In the genomic region with DNA sequence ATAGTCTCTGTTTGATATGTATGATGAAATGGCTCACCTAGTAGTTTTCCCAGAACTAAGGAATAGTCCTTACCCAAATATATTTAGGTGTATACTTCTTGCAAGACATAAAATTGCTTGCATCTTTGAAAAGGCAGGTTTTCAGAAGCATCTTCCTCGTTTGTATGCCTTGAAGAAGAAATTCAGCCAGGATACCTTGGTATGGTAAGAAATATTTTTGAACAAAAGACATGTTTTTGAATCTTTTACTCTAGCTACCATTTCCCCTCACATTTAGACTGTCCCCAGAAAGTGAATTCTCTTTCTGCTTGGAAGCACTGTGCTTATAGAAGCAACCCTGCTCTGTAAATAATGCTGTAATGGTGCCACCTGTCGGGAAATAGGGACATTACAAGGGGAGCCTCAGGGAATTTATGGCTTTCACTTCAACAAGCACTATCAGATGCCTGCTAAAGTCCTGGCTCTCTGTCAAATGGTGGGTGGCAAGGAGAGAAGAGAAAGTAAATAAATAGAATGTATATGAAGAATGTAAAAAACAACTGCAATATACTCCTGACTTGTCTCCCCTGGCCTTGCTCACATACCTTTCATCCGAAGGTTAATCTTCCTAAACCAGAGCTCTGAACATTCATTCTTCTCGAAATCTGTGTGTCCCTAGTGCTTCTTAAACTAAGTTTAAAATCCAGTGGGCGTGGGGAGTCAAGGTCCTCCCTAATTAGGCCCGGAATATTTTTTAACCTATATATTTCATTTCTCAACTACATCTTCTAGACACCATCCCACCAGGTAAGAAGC, we compare ENCODE assay signal across 8 cellular contexts. TPM values are rescaled to one million over a fixed set of nuclear protein-coding genes. Genes with fewer than 3 reads are reported as not detected.
A peak's percentile ranks its signal among the peaks of the same experiment; 100 is the strongest.
DNase-seq lines count a peak whose midpoint lies in the region; ATAC-seq and TF ChIP-seq lines count a peak whose summit lies in the region.

No MANE protein-coding gene starts in this region.

- no peak overlapping the region for H3K27ac Mint-ChIP-seq in activated CD8-positive, alpha-beta T cell treated with anti-CD3 and anti-CD28 coated beads for 36 hours
- no peak overlapping the region for H3K27ac Mint-ChIP-seq in endodermal cell
- H3K27ac Mint-ChIP-seq in stimulated activated naive B cell treated with anti-CD40 and anti-IgM and Interleukin-4, amounts not matched to agents 10 μg/mL and 1 μg/mL and 100 μg/mL, for 72 hours: no peak overlapping the region

- H3K9me3 Mint-ChIP-seq in activated CD8-positive, alpha-beta T cell treated with anti-CD3 and anti-CD28 coated beads for 36 hours: no peaks in the 10 kb centered on the region
- no peaks in the 10 kb centered on the region for H3K9me3 Mint-ChIP-seq in endodermal cell
- H3K9me3 Mint-ChIP-seq in stimulated activated naive B cell treated with anti-CD40 and anti-IgM and Interleukin-4, amounts not matched to agents 10 μg/mL and 1 μg/mL and 100 μg/mL, for 72 hours: no peaks in the 10 kb centered on the region

- intact Hi-C loops in activated CD8-positive, alpha-beta T cell treated with anti-CD3 and anti-CD28 coated beads for 36 hours (cut with micrococcal nuclease): loop anchor here (10.0 kb wide), 1 partner anchor 425 kb away; no protein-coding TSS in a partner anchor
- intact Hi-C loops in mucosa of descending colon (cut with DNase I, micrococcal nuclease): no loop called here

- no peak overlapping the region for H3K4me3 Mint-ChIP-seq in activated CD8-positive, alpha-beta T cell treated with anti-CD3 and anti-CD28 coated beads for 36 hours
- no peak overlapping the region for H3K4me3 Mint-ChIP-seq in endodermal cell
- H3K4me3 Mint-ChIP-seq in stimulated activated naive B cell treated with anti-CD40 and anti-IgM and Interleukin-4, amounts not matched to agents 10 μg/mL and 1 μg/mL and 100 μg/mL, for 72 hours: no peak overlapping the region

- no peaks in the 10 kb centered on the region for H3K36me3 Mint-ChIP-seq in activated CD8-positive, alpha-beta T cell treated with anti-CD3 and anti-CD28 coated beads for 36 hours (ENCODE audit: low read depth)
- H3K36me3 Mint-ChIP-seq in endodermal cell (ENCODE audit: low read depth): no peaks in the 10 kb centered on the region
- peaks cover 0 to 3% of the 10 kb centered on the region in 2 donors for H3K36me3 Mint-ChIP-seq in stimulated activated naive B cell treated with anti-CD40 and anti-IgM and Interleukin-4, amounts not matched to agents 10 μg/mL and 1 μg/mL and 100 μg/mL, for 72 hours

- H3K36me3 ChIP-seq in GM06990 (ENCODE audit: control insufficient read depth, insufficient read depth, low read length) (no peaks in the 10 kb centered on the region), endodermal cell (ENCODE audit: control insufficient read depth, insufficient read depth, low read length) (no peaks in the 10 kb centered on the region), mucosa of descending colon (ENCODE audit: low read depth) (no peaks in the 10 kb centered on the region)

- TF ChIP-seq CTCF in GM06990 (IDR thresholded peaks at IDR 0.05; ENCODE audit: insufficient read depth, low read length, poor library complexity, severe bottlenecking) (peak; percentile 81), endodermal cell (conservative IDR thresholded peaks at IDR 0.05) (peak; percentile 85), mucosa of descending colon (IDR thresholded peaks at IDR 0.05) (peak; percentile 77)
- peak; percentile 91 for TF ChIP-seq CTCF in activated CD8-positive, alpha-beta T cell treated with anti-CD3 and anti-CD28 coated beads for 36 hours (IDR thresholded peaks at IDR 0.05)

- peak; percentile 51 for ATAC-seq in HG03280 (IDR thresholded peaks at IDR 0.05; ENCODE audit: unreplicated experiment)
- peak; percentile 89 for ATAC-seq in activated CD8-positive, alpha-beta T cell treated with anti-CD3 and anti-CD28 coated beads for 36 hours
- ATAC-seq in mucosa of descending colon: peak; percentile 89
- ATAC-seq in stimulated activated naive B cell treated with anti-CD40 and anti-IgM and Interleukin-4, amounts not matched to agents 10 μg/mL and 1 μg/mL and 100 μg/mL, for 72 hours (replicated peaks): peak; percentile 62 to 76
- ATAC-seq in HG03196 (IDR thresholded peaks at IDR 0.05; ENCODE audit: unreplicated experiment): no peak

- DNase-seq in GM06990 (ENCODE audit: extremely low read depth, insufficient read length): no peak
- peak; percentile 66 for DNase-seq in NCI-H748 (lab: John Stamatoyannopoulos, UW; ENCODE audit: unreplicated experiment)
- DNase-seq in activated CD8-positive, alpha-beta T cell treated with anti-CD3 and anti-CD28 coated beads for 36 hours: peak; percentile 86
- DNase-seq in endodermal cell: peak; percentile 95
- DNase-seq in mucosa of descending colon: peak in 1 of 3 donors; percentile 90
- peak; percentile 45 for DNase-seq in stimulated activated naive B cell treated with anti-CD40 and anti-IgM and Interleukin-4, amounts not matched to agents 10 μg/mL and 1 μg/mL and 100 μg/mL, for 72 hours

- CTCF ChIA-PET in activated CD8-positive, alpha-beta T cell treated with anti-CD3 and anti-CD28 coated beads for 36 hours (lab: Charles Lee): interaction anchor here (0.6 to 3.0 kb wide), 33 partner anchors 10 to 502 kb away, joined by 3 to 45 read pairs (median 4); a partner anchor contains a TSS

- WGBS in endodermal cell (ENCODE audit: insufficient coverage in 1 of 2, insufficient read length in 1 of 2), 2 experiments: 44 to 64% methylated on average over 4 to 6 of the region's 6 CpGs

- peaks cover 6% of the 10 kb centered on the region for H3K4me1 Mint-ChIP-seq in activated CD8-positive, alpha-beta T cell treated with anti-CD3 and anti-CD28 coated beads for 36 hours (ENCODE audit: low read depth)
- H3K4me1 Mint-ChIP-seq in endodermal cell: no peaks in the 10 kb centered on the region
- peaks cover 21 to 26% of the 10 kb centered on the region in 2 donors for H3K4me1 Mint-ChIP-seq in stimulated activated naive B cell treated with anti-CD40 and anti-IgM and Interleukin-4, amounts not matched to agents 10 μg/mL and 1 μg/mL and 100 μg/mL, for 72 hours

- H3K9me3 ChIP-seq in endodermal cell (ENCODE audit: control insufficient read depth, low read length) (no peaks in the 10 kb centered on the region), mucosa of descending colon (no peaks in the 10 kb centered on the region)

- H3K4me3 ChIP-seq in GM06990 (replicated peaks; ENCODE audit: low read depth, low read length): no peak overlapping the region
- H3K4me3 ChIP-seq in endodermal cell (ENCODE audit: low read length): no peak overlapping the region
- no peak overlapping the region for H3K4me3 ChIP-seq in mucosa of descending colon

- POLR2A ChIA-PET in activated CD8-positive, alpha-beta T cell treated with anti-CD3 and anti-CD28 coated beads for 36 hours (lab: Charles Lee): interaction anchor here (1.0 to 1.2 kb wide), 2 partner anchors 10 kb away, joined by 3 read pairs; no protein-coding TSS in a partner anchor

- no peak overlapping the region for H3K27ac ChIP-seq in endodermal cell (ENCODE audit: low read depth, low read length)

- no peaks in the 10 kb centered on the region for H3K4me1 ChIP-seq in endodermal cell (ENCODE audit: control insufficient read depth, insufficient read depth, low read length)
- H3K4me1 ChIP-seq in mucosa of descending colon (ENCODE audit: low read depth): no peaks in the 10 kb centered on the region

- no peak overlapping the region for H3K9ac ChIP-seq in endodermal cell (ENCODE audit: extremely low read depth, low read length, poor library complexity, severe bottlenecking)

- peaks cover 23% of the 10 kb centered on the region for H3K27me3 Mint-ChIP-seq in activated CD8-positive, alpha-beta T cell treated with anti-CD3 and anti-CD28 coated beads for 36 hours
- H3K27me3 Mint-ChIP-seq in endodermal cell (ENCODE audit: insufficient read depth): peaks cover 98% of the 10 kb centered on the region
- peaks cover 29 to 41% of the 10 kb centered on the region in 2 donors for H3K27me3 Mint-ChIP-seq in stimulated activated naive B cell treated with anti-CD40 and anti-IgM and Interleukin-4, amounts not matched to agents 10 μg/mL and 1 μg/mL and 100 μg/mL, for 72 hours

- H3K27me3 ChIP-seq in GM06990 (replicated peaks; ENCODE audit: control insufficient read depth, insufficient read depth, low read length): no peaks in the 10 kb centered on the region; the same call in 1 of the 2 replicates
- H3K27me3 ChIP-seq in endodermal cell (ENCODE audit: control insufficient read depth, insufficient read depth, low read length, poor library complexity, severe bottlenecking): peaks cover 97% of the 10 kb centered on the region

RNA-seq across cellular contexts. Expression of a gene that starts 6.1 kb away (rescaled TPM):
- total RNA-seq in activated CD8-positive, alpha-beta T cell treated with anti-CD3 and anti-CD28 coated beads for 36 hours: under 1 TPM; 0.25 to 0.34 TPM
- not detected for total RNA-seq in endodermal cell
- polyA plus RNA-seq in endodermal cell (2013, experiment 1 of 2): 9.2 TPM
- 9.0 TPM for polyA plus RNA-seq in endodermal cell (2013, experiment 2 of 2)
- total RNA-seq in mucosa of descending colon: 1 to 10 TPM in 1 of 3 donors, under 1 TPM in 2; 0.20 to 2.4 (median 0.41) TPM

RNA-seq across cellular contexts. Expression of a gene that starts 13.6 kb away (rescaled TPM):
- not detected for total RNA-seq in activated CD8-positive, alpha-beta T cell treated with anti-CD3 and anti-CD28 coated beads for 36 hours
- not detected for total RNA-seq in endodermal cell
- polyA plus RNA-seq in endodermal cell (2013, experiment 1 of 2): not detected
- not detected for polyA plus RNA-seq in endodermal cell (2013, experiment 2 of 2)
- total RNA-seq in mucosa of descending colon: not detected

RNA-seq across cellular contexts. Expression of a gene that starts 32.2 kb away (rescaled TPM):
- 10 to 100 TPM; 20.9 to 27.2 TPM for total RNA-seq in activated CD8-positive, alpha-beta T cell treated with anti-CD3 and anti-CD28 coated beads for 36 hours
- total RNA-seq in endodermal cell: 1 to 10 TPM; 7.1 to 9.0 TPM
- polyA plus RNA-seq in endodermal cell (2013, experiment 1 of 2): 13.2 TPM
- 14.0 TPM for polyA plus RNA-seq in endodermal cell (2013, experiment 2 of 2)
- 10 to 100 TPM; 41.1 to 46.6 (median 41.3) TPM for total RNA-seq in mucosa of descending colon
